Comparison of ENCODE assay signal across 26 cellular contexts in the genomic region with DNA sequence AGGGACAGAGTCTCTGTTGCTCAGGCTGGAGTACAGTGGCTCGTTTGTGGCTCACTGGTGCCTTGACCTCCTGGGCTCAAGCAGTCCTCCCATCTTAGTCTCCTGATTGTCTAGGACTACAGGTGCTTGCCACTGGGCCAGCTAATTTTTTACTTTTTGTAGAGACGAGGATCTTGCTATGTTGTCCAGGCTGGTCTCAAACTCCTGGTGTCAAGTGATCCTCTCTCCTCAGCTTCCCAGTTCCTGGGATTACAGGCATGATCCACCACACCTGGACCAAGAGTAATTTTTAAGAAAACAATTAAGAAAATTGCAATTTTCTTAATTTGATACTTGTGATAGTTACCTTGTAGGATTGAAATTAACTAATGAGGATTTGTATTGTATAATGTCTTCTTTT.
"Had no signal": no experiment of that assay in that cellular context is flagged by ENCODE, and none has a peak within 500 bp of the region (broad histone marks: within the 10 kb centered on the region; RNA-seq: fewer than 3 reads in every experiment).

No MANE protein-coding gene starts in this region.

- FAIRE-seq: astrocyte, TTC549 had no signal

- H3K4me1 Mint-ChIP-seq: brain had no signal

- DNase-seq: activated B cell treated with CpG ODN at 0.5 μM for 24 hours; activated CD4-positive, alpha-beta memory T cell treated with anti-CD3 and anti-CD28 coated beads for 36 hours; activated CD4-positive, alpha-beta T cell treated with anti-CD3 and anti-CD28 coated beads for 1 hour; activated CD4-positive, alpha-beta T cell treated with anti-CD3 and anti-CD28 coated beads, Interleukin-2, amount 10 ng/mL, durations not matched to agents 7 days and 5 days; activated CD8-positive, alpha-beta memory T cell treated with anti-CD3 and anti-CD28 coated beads, Interleukin-2, amount 50 U/mL, for 4 hours; activated gamma-delta T cell treated with Interleukin-2 at 50 U/mL for 16 hours; activated naive CD4-positive, alpha-beta T cell treated with anti-CD3 and anti-CD28 coated beads, Interleukin-2, amount 10 ng/mL, durations not matched to agents 7 days and 5 days; activated T-cell treated with anti-CD3 and anti-CD28 coated beads, Interleukin-2, amount 50 U/mL, for 72 hours; amygdala; Kasumi-1; KBM-7; NCI-H1105 treated with DMSO at 0.1 percent for 48 hours; NCI-H1436 treated with DMSO at 0.1 percent for 48 hours; NCI-H187; NCI-H2081; NCI-H510A treated with DMSO at 0.1 percent for 48 hours; NCI-H69; Peyer's patch; SHP77 treated with DMSO at 0.1 percent for 48 hours; T1000 had no signal

- H3K27ac ChIP-seq: cardiac muscle cell, Peyer's patch had no signal

- H3K27me3 ChIP-seq: cardiac muscle cell, Peyer's patch had no signal

- H3K4me3 ChIP-seq: cardiac muscle cell, Peyer's patch had no signal

- H3K27ac Mint-ChIP-seq: activated B cell treated with CpG ODN at 0.5 μM for 24 hours; activated CD4-positive, alpha-beta memory T cell treated with anti-CD3 and anti-CD28 coated beads for 36 hours; activated T-cell treated with anti-CD3 and anti-CD28 coated beads, Interleukin-2, amount 50 U/mL, for 72 hours; activated T-helper 2 cell treated with anti-CD3 and anti-CD28 coated beads, Interferon-gamma antibody, Interleukin-2, Interleukin-4, amounts not matched to agents 10 μg/mL and 5 μg/mL and 100 μg/mL, durations not matched to agents 14 hours and 24 hours and 36 hours; T-helper 1 cell treated with Interleukin-12 subunit alpha and Interleukin-12 subunit beta and Interleukin-4 antibody, amounts not matched to agents 30 μg/mL and 1 μg/mL, for 36 hours had no signal

- H3K4me3 Mint-ChIP-seq: activated B cell treated with CpG ODN at 0.5 μM for 24 hours; activated CD4-positive, alpha-beta memory T cell treated with anti-CD3 and anti-CD28 coated beads for 36 hours; activated CD4-positive, alpha-beta T cell treated with anti-CD3 and anti-CD28 coated beads, Interleukin-2, amount 10 ng/mL, durations not matched to agents 7 days and 5 days; activated naive CD4-positive, alpha-beta T cell treated with anti-CD3 and anti-CD28 coated beads, Interleukin-2, amount 10 ng/mL, durations not matched to agents 7 days and 5 days; activated T-cell treated with anti-CD3 and anti-CD28 coated beads, Interleukin-2, amount 50 U/mL, for 72 hours; brain; T-helper 1 cell treated with Interleukin-12 subunit alpha and Interleukin-12 subunit beta and Interleukin-4 antibody, amounts not matched to agents 30 μg/mL and 1 μg/mL, for 36 hours had no signal

- H3K4me1 ChIP-seq: Peyer's patch had no signal

- H3K9me3 Mint-ChIP-seq: activated B cell treated with CpG ODN at 0.5 μM for 24 hours; activated CD4-positive, alpha-beta memory T cell treated with anti-CD3 and anti-CD28 coated beads for 36 hours; activated CD4-positive, alpha-beta T cell treated with anti-CD3 and anti-CD28 coated beads, Interleukin-2, amount 10 ng/mL, durations not matched to agents 7 days and 5 days; activated naive CD4-positive, alpha-beta T cell treated with anti-CD3 and anti-CD28 coated beads, Interleukin-2, amount 10 ng/mL, durations not matched to agents 7 days and 5 days; activated T-cell treated with anti-CD3 and anti-CD28 coated beads, Interleukin-2, amount 50 U/mL, for 72 hours; activated T-helper 2 cell treated with anti-CD3 and anti-CD28 coated beads, Interferon-gamma antibody, Interleukin-2, Interleukin-4, amounts not matched to agents 10 μg/mL and 5 μg/mL and 100 μg/mL, durations not matched to agents 14 hours and 24 hours and 36 hours; brain; T-helper 1 cell treated with Interleukin-12 subunit alpha and Interleukin-12 subunit beta and Interleukin-4 antibody, amounts not matched to agents 30 μg/mL and 1 μg/mL, for 36 hours had no signal

- H3K9me3 ChIP-seq: Peyer's patch had no signal

- ATAC-seq: activated T-cell treated with anti-CD3 and anti-CD28 coated beads, Interleukin-2, amount 50 U/mL, for 72 hours had no signal

- H3K27me3 Mint-ChIP-seq: activated B cell treated with CpG ODN at 0.5 μM for 24 hours; activated CD4-positive, alpha-beta memory T cell treated with anti-CD3 and anti-CD28 coated beads for 36 hours; activated CD4-positive, alpha-beta T cell treated with anti-CD3 and anti-CD28 coated beads, Interleukin-2, amount 10 ng/mL, durations not matched to agents 7 days and 5 days; activated naive CD4-positive, alpha-beta T cell treated with anti-CD3 and anti-CD28 coated beads, Interleukin-2, amount 10 ng/mL, durations not matched to agents 7 days and 5 days; brain had no signal
